Comparison of ENCODE assay signal across 15 cellular contexts in the genomic region with DNA sequence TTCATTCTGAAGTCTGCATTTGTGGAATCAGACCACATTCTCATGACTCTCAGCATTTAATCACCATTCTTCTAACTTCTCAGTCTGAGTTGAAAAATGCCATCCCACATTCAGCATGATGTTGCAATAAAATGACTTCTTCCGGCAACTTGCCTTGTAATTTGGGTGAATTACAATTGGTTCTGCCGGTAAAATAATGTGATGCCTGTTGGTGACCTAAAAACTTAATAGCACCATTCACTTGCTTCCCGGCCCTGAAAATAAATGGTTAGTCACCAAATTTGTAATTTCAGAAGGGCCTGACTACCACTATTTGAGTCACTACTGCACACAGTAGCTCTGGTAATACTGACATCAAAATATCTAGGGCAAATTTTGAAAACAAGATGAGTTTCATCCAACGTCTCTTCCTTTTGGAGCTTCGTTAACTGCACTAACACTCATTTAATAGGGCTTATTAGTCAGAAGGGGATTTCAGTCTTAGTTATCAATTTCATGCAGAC.
A peak's percentile ranks its signal among the peaks of the same experiment; 100 is the strongest.
DNase-seq lines count a peak whose midpoint lies in the region; ATAC-seq lines count a peak whose summit lies in the region.
"Had no signal": no experiment of that assay in that cellular context is flagged by ENCODE, and none has a peak within 500 bp of the region (broad histone marks: within the 10 kb centered on the region; RNA-seq: fewer than 3 reads in every experiment).

No MANE protein-coding gene starts in this region.

- intact Hi-C loops in aorta (cut with DNase I) = no loop called here

- no peaks in the 10 kb centered on the region for H3K9me3 Mint-ChIP-seq in activated naive CD8-positive, alpha-beta T cell treated with anti-CD3 and anti-CD28 coated beads for 36 hours

- WGBS in aorta, 2 donors = 92 to 94% methylated on average over 5 of the region's 5 CpGs

- no peaks in the 10 kb centered on the region for H3K27me3 ChIP-seq in aorta (ENCODE audit: control insufficient read depth in 1 of 2, insufficient read depth in 2 of 2, low read length in 1 of 2)
- H3K27me3 ChIP-seq: neutrophil had no signal

- H3K4me3 ChIP-seq in aorta (ENCODE audit: low read length in 2 of 2) = no peak overlapping the region

- ATAC-seq in GM21619 (IDR thresholded peaks at IDR 0.05; ENCODE audit: unreplicated experiment) (no peak), aorta (ENCODE audit: low FRiP score) (no peak)

- H3K27ac ChIP-seq in aorta (ENCODE audit: low read depth in 1 of 2, low read length in 2 of 2) = no peak overlapping the region
- H3K27ac ChIP-seq: KMS-11, neutrophil had no signal

- H3K36me3 ChIP-seq in aorta (ENCODE audit: control insufficient read depth in 1 of 2, insufficient read depth in 2 of 2, low read length in 1 of 2) = no peaks in the 10 kb centered on the region
- H3K36me3 ChIP-seq: neutrophil had no signal

- no peaks in the 10 kb centered on the region for H3K4me1 Mint-ChIP-seq in activated naive CD8-positive, alpha-beta T cell treated with anti-CD3 and anti-CD28 coated beads for 36 hours

- H3K36me3 Mint-ChIP-seq in activated naive CD8-positive, alpha-beta T cell treated with anti-CD3 and anti-CD28 coated beads for 36 hours = no peaks in the 10 kb centered on the region

- no peak overlapping the region for H3K27ac Mint-ChIP-seq in activated naive CD8-positive, alpha-beta T cell treated with anti-CD3 and anti-CD28 coated beads for 36 hours
- H3K27ac Mint-ChIP-seq: activated CD4-positive, alpha-beta memory T cell treated with anti-CD3 and anti-CD28 coated beads, Interleukin-2, amount 10 ng/mL, durations not matched to agents 7 days and 5 days had no signal

- H3K4me3 Mint-ChIP-seq in activated naive CD8-positive, alpha-beta T cell treated with anti-CD3 and anti-CD28 coated beads for 36 hours = no peak overlapping the region
- H3K4me3 Mint-ChIP-seq: activated CD4-positive, alpha-beta memory T cell treated with anti-CD3 and anti-CD28 coated beads, Interleukin-2, amount 10 ng/mL, durations not matched to agents 7 days and 5 days had no signal

- H3K4me1 ChIP-seq in aorta (ENCODE audit: control insufficient read depth in 1 of 2, insufficient read depth in 2 of 2, low read length in 2 of 2) = no peaks in the 10 kb centered on the region

- no peaks in the 10 kb centered on the region for H3K9me3 ChIP-seq in aorta (ENCODE audit: control insufficient read depth, low read length)
- H3K9me3 ChIP-seq: Caco-2, neutrophil had no signal

- peak; percentile 50 for DNase-seq in GM04504 (ENCODE audit: low read depth)
- DNase-seq in M059J (ENCODE audit: low read depth) = peak; percentile 79
- DNase-seq in dedifferentiated amniotic fluid mesenchymal stem cell (ENCODE audit: extremely low spot score) = peak; percentile 68
- peak; percentile 30 for DNase-seq in non-pigmented ciliary epithelial cell (ENCODE audit: low read depth)
- no peak for DNase-seq in aorta
- DNase-seq in activated naive CD8-positive, alpha-beta T cell treated with anti-CD3 and anti-CD28 coated beads for 36 hours = no peak
- no peak for DNase-seq in effector CD4-positive, alpha-beta T cell
- DNase-seq: activated CD4-positive, alpha-beta memory T cell treated with anti-CD3 and anti-CD28 coated beads, Interleukin-2, amount 10 ng/mL, durations not matched to agents 7 days and 5 days; Caco-2; kidney; NCI-H510A; stimulated activated CD4-positive, alpha-beta T cell treated with anti-CD3 and anti-CD28 coated beads, Interleukin-4, amount 100 ng/mL, for 24 hours had no signal

- H3K27me3 Mint-ChIP-seq in activated naive CD8-positive, alpha-beta T cell treated with anti-CD3 and anti-CD28 coated beads for 36 hours = no peaks in the 10 kb centered on the region
- H3K27me3 Mint-ChIP-seq: activated CD4-positive, alpha-beta memory T cell treated with anti-CD3 and anti-CD28 coated beads, Interleukin-2, amount 10 ng/mL, durations not matched to agents 7 days and 5 days had no signal

Comparison
In these comparisons a context has a peak if more than half of its experiments do, and no peak if none do; other contexts are left out.
1. DNase-seq: peak in GM04504 (single experiment), M059J (single experiment), dedifferentiated amniotic fluid mesenchymal stem cell (single experiment) and non-pigmented ciliary epithelial cell (single experiment); none in aorta (0 of 2), activated naive CD8-positive, alpha-beta T cell treated with anti-CD3 and anti-CD28 coated beads for 36 hours (single experiment) and effector CD4-positive, alpha-beta T cell (single experiment).